ENCODE assay signal across 19 cellular contexts in genomic region chr10:61918140-61918539, GRCh38. TPM values are rescaled to one million over a fixed set of nuclear protein-coding genes. Genes with fewer than 3 reads are reported as not detected.
DNase-seq lines count a peak whose midpoint lies in the region; ATAC-seq, FAIRE-seq and TF ChIP-seq lines count a peak whose summit lies in the region.
"Had no signal": no experiment of that assay in that cellular context is flagged by ENCODE, and none has a peak within 500 bp of the region (broad histone marks: within the 10 kb centered on the region; RNA-seq: fewer than 3 reads in every experiment).

No MANE protein-coding gene starts in this region.

- intact Hi-C loops in dorsolateral prefrontal cortex (cut with DNase I): no loop called here
- intact Hi-C loops in pancreas (cut with DNase I): no loop called here

- H3K9me3 Mint-ChIP-seq in activated naive CD8-positive, alpha-beta T cell (ENCODE audit: low read depth): peaks cover 8% of the 10 kb centered on the region
- peaks cover 9% of the 10 kb centered on the region for H3K9me3 Mint-ChIP-seq in activated naive CD8-positive, alpha-beta T cell treated with anti-CD3 and anti-CD28 coated beads for 36 hours

- H3K4me1 ChIP-seq in pancreas: peaks cover 0 to 2% (median 0%) of the 10 kb centered on the region in 3 donors

- ATAC-seq in pancreas (no peak), GM18870 (IDR thresholded peaks at IDR 0.05; ENCODE audit: unreplicated experiment) (no peak)

- TF ChIP-seq CTCF in dorsolateral prefrontal cortex (IDR thresholded peaks at IDR 0.05 in 54 of 56, conservative IDR thresholded peaks at IDR 0.05 in 2 of 56; ENCODE audit: low read depth in 1 of 56, partially characterized antibody in 56 of 56) (no peak), pancreas (IDR thresholded peaks at IDR 0.05) (no peak)

- H3K36me3 Mint-ChIP-seq in activated naive CD8-positive, alpha-beta T cell: peaks cover 35% of the 10 kb centered on the region
- peaks cover 80% of the 10 kb centered on the region for H3K36me3 Mint-ChIP-seq in activated naive CD8-positive, alpha-beta T cell treated with anti-CD3 and anti-CD28 coated beads for 36 hours

- DNase-seq in activated naive CD8-positive, alpha-beta T cell treated with anti-CD3 and anti-CD28 coated beads for 36 hours: no peak
- DNase-seq in RCC 7860 (ENCODE audit: low spot score) (peak; percentile 89), kidney tubule cell (ENCODE audit: low spot score) (peak; percentile 83), dorsolateral prefrontal cortex (no peak), pancreas (no peak), T1000 (lab: John Stamatoyannopoulos, UW) (no peak)
- DNase-seq: AML-193; CD4-positive, alpha-beta memory T cell; GOT3; Karpas-422; MM.1S; NCI-H1105; NCI-H1694 treated with DMSO at 0.1 percent for 48 hours; NCI-H2171 treated with DMSO at 0.1 percent for 48 hours; NCI-H510A; NCI-H82 had no signal

- H3K27ac ChIP-seq in dorsolateral prefrontal cortex: no peak overlapping the region
- H3K27ac ChIP-seq in pancreas: no peak overlapping the region
- H3K27ac ChIP-seq: SJSA1 had no signal

- H3K27me3 ChIP-seq in dorsolateral prefrontal cortex: no peaks in the 10 kb centered on the region
- no peaks in the 10 kb centered on the region for H3K27me3 ChIP-seq in pancreas
- H3K27me3 ChIP-seq: SJSA1 had no signal

- H3K36me3 ChIP-seq in pancreas: no peaks in the 10 kb centered on the region

- FAIRE-seq in RCC 7860 (lab: Jason Lieb, UNC) (peak; percentile 94), pancreas (lab: Jason Lieb, UNC) (no peak)

- WGBS in pancreas, 2 donors: 80 to 83% methylated on average over 1 of the region's 1 CpG

- no peaks in the 10 kb centered on the region for H3K9me3 ChIP-seq in pancreas
- H3K9me3 ChIP-seq: SJSA1 had no signal

- no peak overlapping the region for H3K4me3 Mint-ChIP-seq in activated naive CD8-positive, alpha-beta T cell
- no peak overlapping the region for H3K4me3 Mint-ChIP-seq in activated naive CD8-positive, alpha-beta T cell treated with anti-CD3 and anti-CD28 coated beads for 36 hours

- H3K4me3 ChIP-seq in dorsolateral prefrontal cortex (no peak overlapping the region), pancreas (no peak overlapping the region)
- H3K4me3 ChIP-seq: SJSA1 had no signal

- no peaks in the 10 kb centered on the region for H3K27me3 Mint-ChIP-seq in activated naive CD8-positive, alpha-beta T cell
- H3K27me3 Mint-ChIP-seq in activated naive CD8-positive, alpha-beta T cell treated with anti-CD3 and anti-CD28 coated beads for 36 hours: no peaks in the 10 kb centered on the region
- H3K27me3 Mint-ChIP-seq: CD4-positive, alpha-beta memory T cell had no signal

- H3K4me1 Mint-ChIP-seq in activated naive CD8-positive, alpha-beta T cell (ENCODE audit: low read depth): peaks cover 35% of the 10 kb centered on the region
- H3K4me1 Mint-ChIP-seq in activated naive CD8-positive, alpha-beta T cell treated with anti-CD3 and anti-CD28 coated beads for 36 hours: peaks cover 18% of the 10 kb centered on the region

- peak overlapping the region; percentile 22 for H3K27ac Mint-ChIP-seq in activated naive CD8-positive, alpha-beta T cell
- no peak overlapping the region for H3K27ac Mint-ChIP-seq in activated naive CD8-positive, alpha-beta T cell treated with anti-CD3 and anti-CD28 coated beads for 36 hours

RNA-seq across cellular contexts. Expression of gene ARID5B, which starts 16.6 kb away (rescaled TPM):
- total RNA-seq in activated naive CD8-positive, alpha-beta T cell treated with anti-CD3 and anti-CD28 coated beads for 36 hours: 10 to 100 TPM; 16.5 to 17.1 TPM
- total RNA-seq in dorsolateral prefrontal cortex: 10 to 100 TPM; 24.8 to 70.5 (median 48.1) TPM
- 10 to 100 TPM in 2 of 6 donors, 1 to 10 TPM in 4; 2.6 to 13.0 (median 6.8) TPM for total RNA-seq in pancreas
- 1 to 10 TPM; 2.6 to 3.9 TPM for polyA plus RNA-seq in pancreas

Comparison
In these comparisons a context has a peak if more than half of its experiments do, and no peak if none do; other contexts are left out.
1. DNase-seq: peak in RCC 7860 (single experiment) and kidney tubule cell (single experiment); none in activated naive CD8-positive, alpha-beta T cell treated with anti-CD3 and anti-CD28 coated beads for 36 hours (single experiment), dorsolateral prefrontal cortex (0 of 10), pancreas (0 of 6) and T1000 (single experiment).